16 cellular contexts compared by ENCODE assay signal in genomic region chr11:117980280-117980679, GRCh38. TPM values are rescaled to one million over a fixed set of nuclear protein-coding genes. Genes with fewer than 3 reads are reported as not detected.
DNase-seq lines count a peak whose midpoint lies in the region; ATAC-seq and TF ChIP-seq lines count a peak whose summit lies in the region.
"Had no signal": no experiment of that assay in that cellular context is flagged by ENCODE, and none has a peak within 500 bp of the region (broad histone marks: within the 10 kb centered on the region; RNA-seq: fewer than 3 reads in every experiment).

No MANE protein-coding gene starts in this region.

- no peak overlapping the region for H3K4me3 ChIP-seq in right lobe of liver
- H3K4me3 ChIP-seq: cardiac muscle cell, upper lobe of right lung had no signal

- POLR2A ChIA-PET in CD4-positive, alpha-beta T cell (lab: Charles Lee) = interaction anchor here (1.0 to 24.2 kb wide), 3 partner anchors 23 to 34 kb away, joined by 3 to 392 read pairs (median 64); no protein-coding TSS in a partner anchor
- POLR2A ChIA-PET in naive thymus-derived CD8-positive, alpha-beta T cell (lab: Charles Lee) = interaction anchor here (0.7 to 9.0 kb wide), 9 partner anchors 8 to 72 kb away, joined by 3 to 163 read pairs (median 4); partner anchors contain the start of gene IL10RA

- ATAC-seq in CD4-positive, alpha-beta T cell (ENCODE audit: poor library complexity) = no peak
- ATAC-seq in GM21390 (IDR thresholded peaks at IDR 0.05; ENCODE audit: unreplicated experiment) = peak; percentile 11
- ATAC-seq in naive thymus-derived CD8-positive, alpha-beta T cell = no peak
- ATAC-seq in right lobe of liver = no peak
- ATAC-seq: SK-N-SH treated with all-trans-retinoic acid at 6 μM for 48 hours had no signal

- no peak for TF ChIP-seq CTCF in CD4-positive, alpha-beta T cell (IDR thresholded peaks at IDR 0.05)
- no peak for TF ChIP-seq CTCF in right lobe of liver (IDR thresholded peaks at IDR 0.05)

- TF ChIP-seq POLR2A in right lobe of liver (IDR thresholded peaks at IDR 0.05) = no peak

- no peaks in the 10 kb centered on the region for H3K27me3 ChIP-seq in CD4-positive, alpha-beta T cell (ENCODE audit: control insufficient read depth, insufficient read depth, low read length)
- H3K27me3 ChIP-seq in right lobe of liver = no peaks in the 10 kb centered on the region
- H3K27me3 ChIP-seq: upper lobe of right lung had no signal

- H3K4me1 Mint-ChIP-seq in CD4-positive, alpha-beta T cell (ENCODE audit: low read depth) = peaks cover 84% of the 10 kb centered on the region
- H3K4me1 Mint-ChIP-seq in activated naive CD8-positive, alpha-beta T cell (ENCODE audit: low read depth) = peaks cover 88% of the 10 kb centered on the region
- H3K4me1 Mint-ChIP-seq in naive thymus-derived CD8-positive, alpha-beta T cell = peaks cover 43 to 89% (median 73%) of the 10 kb centered on the region in 4 donors

- no peaks in the 10 kb centered on the region for H3K27me3 Mint-ChIP-seq in CD4-positive, alpha-beta T cell
- H3K27me3 Mint-ChIP-seq in activated naive CD8-positive, alpha-beta T cell = no peaks in the 10 kb centered on the region
- H3K27me3 Mint-ChIP-seq in naive thymus-derived CD8-positive, alpha-beta T cell = no peaks in the 10 kb centered on the region

- H3K27ac Mint-ChIP-seq in CD4-positive, alpha-beta T cell = peak overlapping the region; percentile 3
- H3K27ac Mint-ChIP-seq in activated naive CD8-positive, alpha-beta T cell = peak overlapping the region; percentile 88
- H3K27ac Mint-ChIP-seq in naive thymus-derived CD8-positive, alpha-beta T cell = peak overlapping the region in 8 of 10 donors; percentile 44 to 91 (median 78)

- no peaks in the 10 kb centered on the region for H3K4me1 ChIP-seq in right lobe of liver

- H3K9me3 Mint-ChIP-seq in CD4-positive, alpha-beta T cell = no peaks in the 10 kb centered on the region
- no peaks in the 10 kb centered on the region for H3K9me3 Mint-ChIP-seq in activated naive CD8-positive, alpha-beta T cell (ENCODE audit: low read depth)
- peaks cover 0 to 11% (median 0%) of the 10 kb centered on the region in 9 donors for H3K9me3 Mint-ChIP-seq in naive thymus-derived CD8-positive, alpha-beta T cell

- no peaks in the 10 kb centered on the region for H3K9me3 ChIP-seq in CD4-positive, alpha-beta T cell (ENCODE audit: control insufficient read depth, low read length)
- H3K9me3 ChIP-seq in right lobe of liver = no peaks in the 10 kb centered on the region
- H3K9me3 ChIP-seq: upper lobe of right lung had no signal

- DNase-seq in CD4-positive, alpha-beta T cell = no peak
- DNase-seq in naive thymus-derived CD8-positive, alpha-beta T cell = no peak
- DNase-seq in right lobe of liver = no peak
- DNase-seq in stimulated activated CD4-positive, alpha-beta T cell treated with anti-CD3 and anti-CD28 coated beads, Interleukin-15, amount 100 ng/mL, for 24 hours = no peak
- no peak for DNase-seq in NCI-H1048 (lab: John Stamatoyannopoulos, UW)
- DNase-seq: activated gamma-delta T cell treated with Interleukin-2 at 50 U/mL for 16 hours, glutamatergic neuron, islet precursor cell, NCI-H1105 treated with DMSO at 0.1 percent for 48 hours, NCI-H226, posterior cingulate gyrus, upper lobe of right lung had no signal

- H3K4me3 Mint-ChIP-seq in CD4-positive, alpha-beta T cell = no peak overlapping the region
- peak overlapping the region; percentile 64 for H3K4me3 Mint-ChIP-seq in activated naive CD8-positive, alpha-beta T cell
- peak overlapping the region in 7 of 10 donors; percentile 2 to 56 (median 52) for H3K4me3 Mint-ChIP-seq in naive thymus-derived CD8-positive, alpha-beta T cell

- WGBS in right lobe of liver (ENCODE audit: insufficient coverage, low coverage, low lambda C conversion rate, missing lambda C conversion rate) = 21% methylated on average over 2 of the region's 2 CpGs

- no peaks in the 10 kb centered on the region for H3K36me3 Mint-ChIP-seq in CD4-positive, alpha-beta T cell (ENCODE audit: low read depth)
- peaks cover 9% of the 10 kb centered on the region for H3K36me3 Mint-ChIP-seq in activated naive CD8-positive, alpha-beta T cell
- H3K36me3 Mint-ChIP-seq in naive thymus-derived CD8-positive, alpha-beta T cell = peaks cover 0 to 4% (median 0%) of the 10 kb centered on the region in 3 donors

- no peaks in the 10 kb centered on the region for H3K36me3 ChIP-seq in right lobe of liver
- H3K36me3 ChIP-seq: cardiac muscle cell, upper lobe of right lung had no signal

- CTCF ChIA-PET in CD4-positive, alpha-beta T cell (lab: Charles Lee) = interaction anchor here (0.6 kb wide), 1 partner anchor 59 kb away, joined by 4 read pairs; no protein-coding TSS in a partner anchor

- intact Hi-C loops in CD4-positive, alpha-beta T cell (cut with DNase I, micrococcal nuclease) = no loop called here
- intact Hi-C loops in right lobe of liver (cut with DNase I) = no loop called here

- no peak overlapping the region for H3K27ac ChIP-seq in CD4-positive, alpha-beta T cell (ENCODE audit: low read depth, low read length)
- H3K27ac ChIP-seq in right lobe of liver = no peak overlapping the region
- H3K27ac ChIP-seq: cardiac muscle cell had no signal

RNA-seq across cellular contexts. Expression of gene IL10RA, which starts 5.9 kb away (rescaled TPM):
- total RNA-seq in CD4-positive, alpha-beta T cell = 100 to 1,000 TPM; 193 to 203 TPM
- total RNA-seq in naive thymus-derived CD8-positive, alpha-beta T cell = 100 to 1,000 TPM; 205 to 217 TPM
- polyA plus RNA-seq in naive thymus-derived CD8-positive, alpha-beta T cell = 100 to 1,000 TPM in 2 of 3 donors, 10 to 100 TPM in 1; 99.2 to 185 (median 147) TPM
- total RNA-seq in right lobe of liver = 10 to 100 TPM in 2 of 6 experiments, 1 to 10 TPM in 4; 4.9 to 17.9 (median 7.4) TPM
- total RNA-seq: cardiac muscle cell had no signal
- polyA plus RNA-seq: cardiac muscle cell had no signal

RNA-seq across cellular contexts. Expression of gene TMPRSS13, which starts 51.1 kb away (rescaled TPM):
- total RNA-seq in CD4-positive, alpha-beta T cell = 1 to 10 TPM in 1 of 2 experiments, under 1 TPM in 1; 0.99 to 1.4 TPM
- 1 to 10 TPM; 4.8 to 9.2 TPM for total RNA-seq in naive thymus-derived CD8-positive, alpha-beta T cell
- 1 to 10 TPM in 2 of 3 donors, under 1 TPM in 1; 0.05 to 1.5 (median 1.0) TPM for polyA plus RNA-seq in naive thymus-derived CD8-positive, alpha-beta T cell
- total RNA-seq in right lobe of liver = under 1 TPM in 3 of 6 experiments, not detected in 3; 0.09 to 0.61 (median 0.12) TPM

Comparison
In these comparisons a context has a peak if more than half of its experiments do, and no peak if none do; other contexts are left out.
1. H3K27ac Mint-ChIP-seq: peak in every context shown above with its lines; median percentile 88 in activated naive CD8-positive, alpha-beta T cell; 78 in naive thymus-derived CD8-positive, alpha-beta T cell; 3 in CD4-positive, alpha-beta T cell.
2. RNA of gene IL10RA, which starts 5.9 kb away (total RNA-seq): 205 to 217 TPM in naive thymus-derived CD8-positive, alpha-beta T cell and 193 to 203 TPM in CD4-positive, alpha-beta T cell; 4.9 to 17.9 TPM in right lobe of liver; every median in the first group is over 10 times any median in the second.